22 cellular contexts compared by ENCODE assay signal in genomic region chr6:111337715-111338333, GRCh38.
DNase-seq lines count a peak whose midpoint lies in the region; ATAC-seq, FAIRE-seq and TF ChIP-seq lines count a peak whose summit lies in the region.
"Had no signal": no experiment of that assay in that cellular context is flagged by ENCODE, and none has a peak within 500 bp of the region (broad histone marks: within the 10 kb centered on the region; RNA-seq: fewer than 3 reads in every experiment).

No MANE protein-coding gene starts in this region.

- no peak for TF ChIP-seq RAD21 in A549 (conservative IDR thresholded peaks at IDR 0.05 in 1 of 2, IDR thresholded peaks at IDR 0.05 in 1 of 2)

- no peak for TF ChIP-seq EP300 in A549 (IDR thresholded peaks at IDR 0.05)

- POLR2A ChIA-PET in A549 (lab: Yijun Ruan, JAX), result no interaction called here

- H3K36me3 ChIP-seq in OCI-LY3 (replicated peaks; ENCODE audit: low read depth, low read length) (peaks cover 15% of the 10 kb centered on the region), WERI-Rb-1 (peaks cover 21% of the 10 kb centered on the region)

- H3K36me3 Mint-ChIP-seq in progenitor cell of endocrine pancreas (ENCODE audit: insufficient read depth), result peaks cover 20% of the 10 kb centered on the region

- H3K27me3 Mint-ChIP-seq in progenitor cell of endocrine pancreas, result no peaks in the 10 kb centered on the region

- H3K4me1 ChIP-seq in A549 (no peaks in the 10 kb centered on the region), OCI-LY3 (ENCODE audit: low read length) (peaks cover 55% of the 10 kb centered on the region)
- H3K4me1 ChIP-seq: SJSA1 had no signal

- H3K4me3 Mint-ChIP-seq in progenitor cell of endocrine pancreas (ENCODE audit: low read depth), result no peak overlapping the region

- TF ChIP-seq CTCF in A549 (IDR thresholded peaks at IDR 0.05) (no peak), OCI-LY3 (IDR thresholded peaks at IDR 0.05; ENCODE audit: low read depth, low read length) (no peak), progenitor cell of endocrine pancreas (IDR thresholded peaks at IDR 0.05; ENCODE audit: unreplicated experiment) (no peak), WERI-Rb-1 (IDR thresholded peaks at IDR 0.05; ENCODE audit: low read depth, low read length) (no peak)

- H3K9me3 Mint-ChIP-seq in progenitor cell of endocrine pancreas (ENCODE audit: low read depth), result no peaks in the 10 kb centered on the region

- FAIRE-seq in A549 (lab: Jason Lieb, UNC), result no peak
- FAIRE-seq: HTR-8/SVneo had no signal

- intact Hi-C loops in left colon (cut with DNase I, micrococcal nuclease), result no loop called here

- H3K27me3 ChIP-seq in OCI-LY3 (ENCODE audit: low read depth, low read length) (no peaks in the 10 kb centered on the region), WERI-Rb-1 (ENCODE audit: insufficient read depth, low read depth, severe bottlenecking) (no peaks in the 10 kb centered on the region)
- H3K27me3 ChIP-seq: SJSA1 had no signal

- TF ChIP-seq POLR2A in A549 (IDR thresholded peaks at IDR 0.05; ENCODE audit: low read length), result no peak

- ATAC-seq in A549, result no peak
- peak; percentile 79 for ATAC-seq in left colon
- ATAC-seq in GM18873 (IDR thresholded peaks at IDR 0.05; ENCODE audit: low FRiP score, unreplicated experiment), result no peak
- ATAC-seq: HCT116 had no signal

- CTCF ChIA-PET in A549 (lab: Yijun Ruan, JAX), result no interaction called here

- no peak for DNase-seq in A549 (ENCODE audit: low read depth in 1 of 2, low spot score in 1 of 2)
- no peak for DNase-seq in left colon
- no peak for DNase-seq in progenitor cell of endocrine pancreas (ENCODE audit: low spot score, unreplicated experiment)
- DNase-seq in WERI-Rb-1, result no peak
- DNase-seq in GF-D8 (lab: John Stamatoyannopoulos, UW), result no peak
- DNase-seq: ACHN, Calu3, DMS79 treated with DMSO at 0.1 percent for 48 hours, MM.1S, NCI-H1417, NCI-H1694, NCI-H2029 treated with DMSO at 0.1 percent for 48 hours, NCI-H526 treated with DMSO at 0.1 percent for 48 hours, Right ventricle myocardium superior, RPMI8226 had no signal

- no peak overlapping the region for H2AFZ ChIP-seq in OCI-LY3 (ENCODE audit: low read depth, low read length)

- H3K4me1 Mint-ChIP-seq in progenitor cell of endocrine pancreas (ENCODE audit: low read depth), result peaks cover 4% of the 10 kb centered on the region

- H3K4me2 ChIP-seq in A549 (no peak overlapping the region), OCI-LY3 (ENCODE audit: low read length) (peak overlapping the region; percentile 23)

- H3K27ac Mint-ChIP-seq in progenitor cell of endocrine pancreas, result peak overlapping the region; percentile 78

- H4K20me1 ChIP-seq in OCI-LY3 (ENCODE audit: insufficient read depth, low read length), result no peaks in the 10 kb centered on the region

- H3K4me3 ChIP-seq in A549, result no peak overlapping the region
- H3K4me3 ChIP-seq in OCI-LY3 (ENCODE audit: low read length), result no peak overlapping the region
- H3K4me3 ChIP-seq in WERI-Rb-1 (ENCODE audit: low read depth, low read length), result no peak overlapping the region
- H3K4me3 ChIP-seq: SJSA1 had no signal

- no peak overlapping the region for H3K27ac ChIP-seq in A549
- H3K27ac ChIP-seq in OCI-LY3 (ENCODE audit: low read length), result peak overlapping the region; percentile 90
- H3K27ac ChIP-seq in WERI-Rb-1, result no peak overlapping the region
- H3K27ac ChIP-seq: 22Rv1, KMS-11, SJSA1 had no signal

- H3K9ac ChIP-seq in OCI-LY3 (ENCODE audit: low read length), result peak overlapping the region; percentile 30; the same call in 1 of the 2 replicates
- H3K9ac ChIP-seq: KMS-11 had no signal

- H3K79me2 ChIP-seq in OCI-LY3 (ENCODE audit: low read length), result peaks cover 6% of the 10 kb centered on the region

- H3K9me3 ChIP-seq in A549 (no peaks in the 10 kb centered on the region), OCI-LY3 (ENCODE audit: insufficient read depth, low read length) (no peaks in the 10 kb centered on the region), WERI-Rb-1 (ENCODE audit: severe bottlenecking) (no peaks in the 10 kb centered on the region)
- H3K9me3 ChIP-seq: SJSA1 had no signal

- 92% methylated on average over 3 of the region's 3 CpGs for WGBS in A549 (ENCODE audit: missing lambda C conversion rate)

TF ChIP-seq in A549, 52 proteins besides CTCF, POLR2A, EP300 and RAD21:
- TF ChIP-seq MAFK (IDR thresholded peaks at IDR 0.05; ENCODE audit: partially characterized antibody) (peak; percentile 14), CEBPB (IDR thresholded peaks at IDR 0.05) (no peak)
